ENCODE assay signal across 19 cellular contexts in the genomic region with DNA sequence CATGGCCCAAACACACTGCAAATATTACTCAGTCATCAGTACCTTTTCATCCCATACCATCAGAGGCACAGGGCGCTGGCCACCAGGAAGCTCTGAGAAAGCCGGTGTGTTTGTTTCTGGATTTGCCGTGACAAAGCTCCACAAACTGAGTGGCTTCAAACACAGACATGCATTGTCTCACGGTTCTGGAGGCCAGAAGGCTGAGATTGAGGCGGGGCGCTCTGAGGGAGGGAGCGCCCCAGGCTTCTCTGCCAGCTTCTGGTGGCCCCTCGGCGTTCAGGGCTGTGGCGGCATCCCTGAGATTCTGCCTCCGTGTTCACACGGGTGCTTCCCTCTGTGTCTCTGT. TPM values are rescaled to one million over a fixed set of nuclear protein-coding genes. Genes with fewer than 3 reads are reported as not detected.
A peak's percentile ranks its signal among the peaks of the same experiment; 100 is the strongest.
DNase-seq lines count a peak whose midpoint lies in the region; ATAC-seq, FAIRE-seq and TF ChIP-seq lines count a peak whose summit lies in the region.
"Had no signal": no experiment of that assay in that cellular context is flagged by ENCODE, and none has a peak within 500 bp of the region (broad histone marks: within the 10 kb centered on the region; RNA-seq: fewer than 3 reads in every experiment).

No MANE protein-coding gene starts in this region.

- H3K9me3 ChIP-seq in kidney (ENCODE audit: control insufficient read depth in 1 of 2, low read length in 2 of 2) = no peaks in the 10 kb centered on the region
- H3K9me3 ChIP-seq: SK-N-SH had no signal

- ATAC-seq in GM21367 (IDR thresholded peaks at IDR 0.05; ENCODE audit: unreplicated experiment) = no peak
- ATAC-seq: GM12878 had no signal

- POLR2A ChIA-PET in RWPE1 (lab: Yijun Ruan, JAX; ENCODE audit: low non-redundant PET) = no interaction called here

- H3K36me3 ChIP-seq in kidney (ENCODE audit: control insufficient read depth in 1 of 2, insufficient read depth in 2 of 2, low read length in 2 of 2) = no peaks in the 10 kb centered on the region

- no peak for FAIRE-seq in kidney (lab: Jason Lieb, UNC)
- FAIRE-seq: GM12878 had no signal

- CTCF ChIA-PET in RWPE1 (lab: Yijun Ruan, JAX) = no interaction called here

- no peak overlapping the region for H3K9ac ChIP-seq in kidney (ENCODE audit: low read length in 2 of 2)
- H3K9ac ChIP-seq: GM23248, SK-N-SH had no signal

- TF ChIP-seq CTCF in RWPE1 (conservative IDR thresholded peaks at IDR 0.05; ENCODE audit: low read depth) (no peak), kidney (IDR thresholded peaks at IDR 0.05; ENCODE audit: borderline replicate concordance, extremely low read depth, insufficient read depth) (no peak)

- peak overlapping the region; percentile 2; the same call in 1 of the 2 replicates for H3K27ac ChIP-seq in RWPE1
- H3K27ac ChIP-seq in kidney (ENCODE audit: low read depth in 2 of 2, low read length in 2 of 2) = no peak overlapping the region
- H3K27ac ChIP-seq: GM23248, PC-9 had no signal

- peak; percentile 65 for DNase-seq in DMS53 treated with DMSO at 0.1 percent for 48 hours (lab: John Stamatoyannopoulos, UW; ENCODE audit: unreplicated experiment)
- DNase-seq in RWPE1 (ENCODE audit: low spot score) = no peak
- DNase-seq in kidney = peak; percentile 37
- peak; percentile 37 for DNase-seq in retina
- DNase-seq in mucosa of gallbladder (ENCODE audit: low spot score) = no peak
- no peak for DNase-seq in NK-92 treated with Interleukin-12 subunit alpha and Interleukin-12 subunit beta, amount 100 ng/mL, for 24 hours (lab: John Stamatoyannopoulos, UW)
- DNase-seq in hypothalamus (lab: John Stamatoyannopoulos, UW) = no peak
- DNase-seq: ACHN; CD4-positive, CD25-positive, alpha-beta regulatory T cell; GM23248; KBM-7; NCI-H1092 treated with DMSO at 0.1 percent for 48 hours; NCI-H1694 treated with DMSO at 0.1 percent for 48 hours; NCI-H446; NCI-H748 treated with DMSO at 0.1 percent for 48 hours; SK-N-SH had no signal

- intact Hi-C loops in kidney (cut with DNase I) = no loop called here

- no peak overlapping the region for H3K4me3 ChIP-seq in kidney (ENCODE audit: low read length in 2 of 2)
- H3K4me3 ChIP-seq: GM12878, GM23248, PC-9 had no signal

- H3K4me1 ChIP-seq in kidney (ENCODE audit: control insufficient read depth in 1 of 2, insufficient read depth in 1 of 2, low read depth in 1 of 2, low read length in 2 of 2) = peaks cover 18 to 29% of the 10 kb centered on the region in 2 donors

RNA-seq across cellular contexts. Expression of a gene that starts 3.7 kb away (rescaled TPM):
- total RNA-seq in kidney (55.0 TPM), mucosa of gallbladder (81.3 TPM)
- polyA plus RNA-seq in kidney (ENCODE audit: insufficient read depth, low read depth, low replicate concordance) = 22.5 TPM

RNA-seq across cellular contexts. Expression of a gene that starts 59.9 kb away (rescaled TPM):
- total RNA-seq in kidney (0.16 TPM), mucosa of gallbladder (0.35 TPM)
- polyA plus RNA-seq in kidney (ENCODE audit: insufficient read depth, low read depth, low replicate concordance) = not detected
- total RNA-seq: PC-9 had no signal

Comparison
In these comparisons a context has a peak if more than half of its experiments do, and no peak if none do; other contexts are left out.
1. DNase-seq: peak in DMS53 treated with DMSO at 0.1 percent for 48 hours (single experiment), kidney (single experiment) and retina (single experiment); none in RWPE1 (single experiment), mucosa of gallbladder (single experiment), NK-92 treated with Interleukin-12 subunit alpha and Interleukin-12 subunit beta, amount 100 ng/mL, for 24 hours (single experiment) and hypothalamus (0 of 51).